Comparison of ENCODE assay signal across 30 cellular contexts in genomic region chr14:52860910-52861309, GRCh38.
"Had no signal": no experiment of that assay in that cellular context is flagged by ENCODE, and none has a peak within 500 bp of the region (broad histone marks: within the 10 kb centered on the region; RNA-seq: fewer than 3 reads in every experiment).

No MANE protein-coding gene starts in this region.

- H3K27me3 ChIP-seq: ascending aorta, cardiac muscle cell, dorsolateral prefrontal cortex, gastrocnemius medialis, left lung, right lobe of liver, thyroid gland, upper lobe of right lung had no signal

- H3K4me1 Mint-ChIP-seq: activated naive CD8-positive, alpha-beta T cell treated with anti-CD3 and anti-CD28 coated beads for 36 hours had no signal

- H3K4me1 ChIP-seq: gastrocnemius medialis, left lung, thyroid gland, upper lobe of right lung had no signal

- H3K4me3 Mint-ChIP-seq: activated naive CD4-positive, alpha-beta T cell treated with anti-CD3 and anti-CD28 coated beads for 36 hours; activated naive CD8-positive, alpha-beta T cell treated with anti-CD3 and anti-CD28 coated beads for 36 hours; brain; natural killer cell treated with Interleukin-12 subunit alpha and Interleukin-12 subunit beta and Interleukin-15 and Interleukin-18, amount 100 ng/mL, for 72 hours; stimulated activated naive CD8-positive, alpha-beta T cell treated with anti-CD3 and anti-CD28 coated beads, Interleukin-15, Interleukin-2, amounts not matched to agents 100 ng/mL and 50 ng/mL, for 24 hours; T-helper 2 cell treated with Interferon-gamma antibody and Interleukin-4, amounts not matched to agents 5 μg/mL and 100 μg/mL, for 36 hours had no signal

- DNase-seq: activated CD4-positive, alpha-beta T cell treated with anti-CD3 and anti-CD28 coated beads for 48 hours; activated CD4-positive, alpha-beta T cell treated with anti-CD3 and anti-CD28 coated beads, Interleukin-2, amount 50 U/mL, for 48 hours; activated CD4-positive, CD25-positive, alpha-beta regulatory T cell; activated CD8-positive, alpha-beta memory T cell treated with anti-CD3 and anti-CD28 coated beads for 24 hours; activated effector memory CD4-positive, alpha-beta T cell treated with Interleukin-2 at 50 U/mL for 16 hours; activated naive CD4-positive, alpha-beta T cell treated with anti-CD3 and anti-CD28 coated beads for 36 hours; activated naive CD8-positive, alpha-beta T cell treated with anti-CD3 and anti-CD28 coated beads for 36 hours; cerebellar nuclear complex; dorsolateral prefrontal cortex; effector memory CD4-positive, alpha-beta T cell; erythroblast; gastrocnemius medialis; glutamatergic neuron; left lung; lower lobe of right lung; mesenchymal stem cell; mucosa of descending colon; right lobe of liver; stimulated activated CD4-positive, alpha-beta T cell treated with anti-CD3 and anti-CD28 coated beads, Interleukin-12 subunit alpha, Interleukin-12 subunit beta, amount 100 ng/mL, for 4 hours; stimulated activated CD4-positive, alpha-beta T cell treated with anti-CD3 and anti-CD28 coated beads, Interleukin-4, amount 100 ng/mL, for 1 hour; substantia nigra; thyroid gland; upper lobe of right lung had no signal

- H3K36me3 Mint-ChIP-seq: activated naive CD8-positive, alpha-beta T cell treated with anti-CD3 and anti-CD28 coated beads for 36 hours; natural killer cell treated with Interleukin-12 subunit alpha and Interleukin-12 subunit beta and Interleukin-15 and Interleukin-18, amount 100 ng/mL, for 72 hours had no signal

- H3K9me3 Mint-ChIP-seq: activated naive CD4-positive, alpha-beta T cell treated with anti-CD3 and anti-CD28 coated beads for 36 hours; activated naive CD8-positive, alpha-beta T cell treated with anti-CD3 and anti-CD28 coated beads for 36 hours; brain; natural killer cell treated with Interleukin-12 subunit alpha and Interleukin-12 subunit beta and Interleukin-15 and Interleukin-18, amount 100 ng/mL, for 72 hours; stimulated activated naive CD8-positive, alpha-beta T cell treated with anti-CD3 and anti-CD28 coated beads, Interleukin-15, Interleukin-2, amounts not matched to agents 100 ng/mL and 50 ng/mL, for 24 hours; T-helper 2 cell treated with Interferon-gamma antibody and Interleukin-4, amounts not matched to agents 5 μg/mL and 100 μg/mL, for 36 hours had no signal

- H3K9me3 ChIP-seq: ascending aorta, gastrocnemius medialis, left lung, lower lobe of right lung, mucosa of descending colon, right lobe of liver, thyroid gland, upper lobe of right lung had no signal

- H3K4me3 ChIP-seq: ascending aorta, cardiac muscle cell, coronary artery, dorsolateral prefrontal cortex, gastrocnemius medialis, left lung, lower lobe of right lung, mucosa of descending colon, right lobe of liver, thyroid gland, upper lobe of right lung had no signal

- H3K27me3 Mint-ChIP-seq: activated naive CD8-positive, alpha-beta T cell treated with anti-CD3 and anti-CD28 coated beads for 36 hours; brain; natural killer cell treated with Interleukin-12 subunit alpha and Interleukin-12 subunit beta and Interleukin-15 and Interleukin-18, amount 100 ng/mL, for 72 hours; stimulated activated naive CD8-positive, alpha-beta T cell treated with anti-CD3 and anti-CD28 coated beads, Interleukin-15, Interleukin-2, amounts not matched to agents 100 ng/mL and 50 ng/mL, for 24 hours had no signal

- H3K27ac Mint-ChIP-seq: activated naive CD4-positive, alpha-beta T cell treated with anti-CD3 and anti-CD28 coated beads for 36 hours; activated naive CD8-positive, alpha-beta T cell treated with anti-CD3 and anti-CD28 coated beads for 36 hours; natural killer cell treated with Interleukin-12 subunit alpha and Interleukin-12 subunit beta and Interleukin-15 and Interleukin-18, amount 100 ng/mL, for 72 hours; stimulated activated naive CD8-positive, alpha-beta T cell treated with anti-CD3 and anti-CD28 coated beads, Interleukin-15, Interleukin-2, amounts not matched to agents 100 ng/mL and 50 ng/mL, for 24 hours; T-helper 2 cell treated with Interferon-gamma antibody and Interleukin-4, amounts not matched to agents 5 μg/mL and 100 μg/mL, for 36 hours had no signal

- ATAC-seq: gastrocnemius medialis; left lung; lower lobe of right lung; mucosa of descending colon; natural killer cell treated with Interleukin-12 subunit alpha and Interleukin-12 subunit beta and Interleukin-15 and Interleukin-18, amount 100 ng/mL, for 72 hours; upper lobe of right lung had no signal

- H3K27ac ChIP-seq: ascending aorta, cardiac muscle cell, coronary artery, gastrocnemius medialis, left lung, lower lobe of right lung, right lobe of liver, thyroid gland, upper lobe of right lung had no signal
